Comparison of ENCODE assay signal across 8 cellular contexts in genomic region chr11:118791961-118792578, GRCh38. TPM values are rescaled to one million over a fixed set of nuclear protein-coding genes. Genes with fewer than 3 reads are reported as not detected.
A peak's percentile ranks its signal among the peaks of the same experiment; 100 is the strongest.
DNase-seq lines count a peak whose midpoint lies in the region; TF ChIP-seq lines count a peak whose summit lies in the region.

No MANE protein-coding gene starts in this region.

- H3K9me2 ChIP-seq in Loucy (replicated peaks; ENCODE audit: low read depth, low read length) = no peaks in the 10 kb centered on the region

- TF ChIP-seq CTCF in Loucy (conservative IDR thresholded peaks at IDR 0.05; ENCODE audit: low read length) = no peak
- no peak for TF ChIP-seq CTCF in fibroblast of the aortic adventitia (IDR thresholded peaks at IDR 0.05; ENCODE audit: insufficient read depth, low read length)
- no peak for TF ChIP-seq CTCF in uterus (IDR thresholded peaks at IDR 0.05)

- peaks cover 50% of the 10 kb centered on the region for H3K79me2 ChIP-seq in Loucy (ENCODE audit: insufficient read depth, low read length)

- peaks cover 0 to 22% (median 16%) of the 10 kb centered on the region in 11 experiments; a peak in 16 of 22 replicates for H3K36me3 ChIP-seq in BLaER1 treated with 17β-estradiol and CSF1 and Interleukin-3, amounts not matched to agents 10 nM and 100 nM
- no peaks in the 10 kb centered on the region for H3K36me3 ChIP-seq in Loucy (ENCODE audit: insufficient read depth, low read length)
- peaks cover 4% of the 10 kb centered on the region for H3K36me3 ChIP-seq in neuron (ENCODE audit: insufficient read depth, low read length)
- no peaks in the 10 kb centered on the region for H3K36me3 ChIP-seq in uterus

- H3K9me3 ChIP-seq in BLaER1 treated with 17β-estradiol and CSF1 and Interleukin-3, amounts not matched to agents 10 nM and 100 nM (replicated peaks in 1 of 11) = no peaks in the 10 kb centered on the region
- H3K9me3 ChIP-seq in Loucy (ENCODE audit: insufficient read depth, low read depth, low read length) (no peaks in the 10 kb centered on the region), neuron (ENCODE audit: low read length) (no peaks in the 10 kb centered on the region), uterus (no peaks in the 10 kb centered on the region)

- peaks cover 33 to 45% (median 38%) of the 10 kb centered on the region in 10 experiments for H3K4me1 ChIP-seq in BLaER1 treated with 17β-estradiol and CSF1 and Interleukin-3, amounts not matched to agents 10 nM and 100 nM
- H3K4me1 ChIP-seq in Loucy (ENCODE audit: insufficient read depth, low read length, poor library complexity, severe bottlenecking) (peaks cover 19% of the 10 kb centered on the region), neuron (ENCODE audit: insufficient read depth, low read length) (peaks cover 25% of the 10 kb centered on the region), uterus (no peaks in the 10 kb centered on the region)

- H3K4me3 ChIP-seq in BLaER1 treated with 17β-estradiol and CSF1 and Interleukin-3, amounts not matched to agents 10 nM and 100 nM = peak overlapping the region; percentile 76 to 98 (median 96)
- peak overlapping the region; percentile 96 for H3K4me3 ChIP-seq in Loucy (ENCODE audit: low read length, poor library complexity, severe bottlenecking)
- peak overlapping the region; percentile 86 for H3K4me3 ChIP-seq in fibroblast of the aortic adventitia (ENCODE audit: low read depth, low read length)
- H3K4me3 ChIP-seq in neuron (ENCODE audit: low read length) = peak overlapping the region; percentile 98
- peak overlapping the region; percentile 65 to 78 for H3K4me3 ChIP-seq in uterus

- peak overlapping the region; percentile 81 to 95 (median 88) for H3K4me2 ChIP-seq in BLaER1 treated with 17β-estradiol and CSF1 and Interleukin-3, amounts not matched to agents 10 nM and 100 nM
- peak overlapping the region; percentile 75 for H3K4me2 ChIP-seq in Loucy (ENCODE audit: low read depth, low read length, poor library complexity, severe bottlenecking)

- H3K27ac ChIP-seq in BLaER1 treated with 17β-estradiol and CSF1 and Interleukin-3, amounts not matched to agents 10 nM and 100 nM = peak overlapping the region; percentile 97 to 100 (median 99)
- H3K27ac ChIP-seq in uterus = peak overlapping the region; percentile 95 to 99

- peak overlapping the region; percentile 84; the same call in 1 of the 2 replicates for H2AFZ ChIP-seq in Loucy (ENCODE audit: low read length)
- H2AFZ ChIP-seq in neuron (ENCODE audit: low read depth, low read length) = peak overlapping the region; percentile 97

- peak; percentile 11 to 15 for DNase-seq in activated T-helper 1 cell treated with anti-CD3 and anti-CD28 coated beads, Interleukin-2, amount 50 U/mL, for 16 hours (ENCODE audit: low read depth in 1 of 2, low spot score in 1 of 2)
- DNase-seq in fibroblast of the aortic adventitia (ENCODE audit: low read depth) = no peak
- DNase-seq in uterus = peak in 1 of 2 donors; percentile 36
- DNase-seq in NCI-H526 treated with DMSO at 0.1 percent for 48 hours (lab: John Stamatoyannopoulos, UW) = no peak
- no peak for DNase-seq in OCI-M2 (lab: John Stamatoyannopoulos, UW; ENCODE audit: unreplicated experiment)

- TF ChIP-seq POLR2A in uterus (IDR thresholded peaks at IDR 0.05) = no peak

- intact Hi-C loops in uterus (cut with DNase I; ENCODE audit: low total_unique reads) = no loop called here

- H4K20me1 ChIP-seq in BLaER1 treated with 17β-estradiol and CSF1 and Interleukin-3, amounts not matched to agents 10 nM and 100 nM = peaks cover 28 to 33% (median 31%) of the 10 kb centered on the region in 11 experiments
- peaks cover 32% of the 10 kb centered on the region for H4K20me1 ChIP-seq in Loucy (ENCODE audit: insufficient read depth, low read length, poor library complexity, severe bottlenecking)

- no peaks in the 10 kb centered on the region for H3K27me3 ChIP-seq in BLaER1 treated with 17β-estradiol and CSF1 and Interleukin-3, amounts not matched to agents 10 nM and 100 nM
- peaks cover 3% of the 10 kb centered on the region for H3K27me3 ChIP-seq in Loucy (ENCODE audit: insufficient read depth, low read length, poor library complexity, severe bottlenecking)
- no peaks in the 10 kb centered on the region for H3K27me3 ChIP-seq in neuron (ENCODE audit: insufficient read depth, low read length)
- H3K27me3 ChIP-seq in uterus = no peaks in the 10 kb centered on the region

- peaks cover 4% of the 10 kb centered on the region; the same call in 1 of the 2 replicates for H3F3A ChIP-seq in Loucy (ENCODE audit: low read depth)

- H3K9ac ChIP-seq in BLaER1 treated with 17β-estradiol and CSF1 and Interleukin-3, amounts not matched to agents 10 nM and 100 nM = peak overlapping the region; percentile 94 to 100 (median 99)
- H3K9ac ChIP-seq in Loucy (ENCODE audit: low read depth, low read length, poor library complexity, severe bottlenecking) = peak overlapping the region; percentile 99

RNA-seq across cellular contexts. Expression of gene DDX6, which starts 1.1 kb away (rescaled TPM):
- total RNA-seq in fibroblast of the aortic adventitia (ENCODE audit: low replicate concordance) (174 and 189 TPM in 2 replicates), uterus (100 to 1,000 TPM in 2 of 4 donors, 10 to 100 TPM in 2; 63.0 to 295 (median 118) TPM)

Comparison
In these comparisons a context has a peak if more than half of its experiments do, and no peak if none do; other contexts are left out.
1. DNase-seq: peak in activated T-helper 1 cell treated with anti-CD3 and anti-CD28 coated beads, Interleukin-2, amount 50 U/mL, for 16 hours (2 of 2); none in fibroblast of the aortic adventitia (single experiment), NCI-H526 treated with DMSO at 0.1 percent for 48 hours (single experiment) and OCI-M2 (single experiment).
2. Peak in every context shown above with its lines, with median percentiles within 50 percentile points of each other: H3K4me3 ChIP-seq.